Comparison of ENCODE assay signal across 8 cellular contexts in genomic region chr1:229627003-229627402, GRCh38. TPM values are rescaled to one million over a fixed set of nuclear protein-coding genes. Genes with fewer than 3 reads are reported as not detected.
DNase-seq lines count a peak whose midpoint lies in the region.

No MANE protein-coding gene starts in this region.

- H3K27me3 ChIP-seq in thymus (ENCODE audit: control insufficient read depth, insufficient read depth): no peaks in the 10 kb centered on the region

- no peaks in the 10 kb centered on the region for H3K36me3 ChIP-seq in thymus (ENCODE audit: control insufficient read depth, insufficient read depth)

- no peaks in the 10 kb centered on the region for H3K27me3 Mint-ChIP-seq in activated T-cell treated with anti-CD3 and anti-CD28 coated beads, Interleukin-2, amount 50 U/mL, for 24 hours
- H3K27me3 Mint-ChIP-seq in activated T-helper 1 cell treated with anti-CD3 and anti-CD28 coated beads, Interleukin-12 subunit alpha, Interleukin-12 subunit beta, Interleukin-2, Interleukin-4 antibody, amounts not matched to agents 30 ng/mL and 10 ng/mL and 1 ng/mL, durations not matched to agents 14 hours and 24 hours and 36 hours (ENCODE audit: insufficient read depth): no peaks in the 10 kb centered on the region
- H3K27me3 Mint-ChIP-seq in immature natural killer cell (ENCODE audit: low read depth in 3 of 3): peaks cover 8 to 11% (median 8%) of the 10 kb centered on the region in 3 donors

- intact Hi-C loops in activated T-helper 1 cell treated with anti-CD3 and anti-CD28 coated beads, Interleukin-12 subunit alpha, Interleukin-12 subunit beta, Interleukin-2, Interleukin-4 antibody, amounts not matched to agents 30 ng/mL and 10 ng/mL and 1 ng/mL, durations not matched to agents 14 hours and 24 hours and 36 hours (cut with micrococcal nuclease): loop anchor here (2.0 to 10.0 kb wide), 8 partner anchors 186 to 1902 kb away; partner anchors contain the start of genes ARV1, C1orf198, EXOC8 and IBA57

- peaks cover 4% of the 10 kb centered on the region for H3K4me1 ChIP-seq in thymus (ENCODE audit: control insufficient read depth, insufficient read depth, low read length)

- peak overlapping the region; percentile 71 for H3K4me3 ChIP-seq in thymus (ENCODE audit: low read length)

- no peaks in the 10 kb centered on the region for H3K9me3 Mint-ChIP-seq in activated T-cell treated with anti-CD3 and anti-CD28 coated beads, Interleukin-2, amount 50 U/mL, for 24 hours
- no peaks in the 10 kb centered on the region for H3K9me3 Mint-ChIP-seq in activated T-helper 1 cell treated with anti-CD3 and anti-CD28 coated beads, Interleukin-12 subunit alpha, Interleukin-12 subunit beta, Interleukin-2, Interleukin-4 antibody, amounts not matched to agents 30 ng/mL and 10 ng/mL and 1 ng/mL, durations not matched to agents 14 hours and 24 hours and 36 hours
- no peaks in the 10 kb centered on the region for H3K9me3 Mint-ChIP-seq in immature natural killer cell

- no peak for DNase-seq in activated T-cell treated with anti-CD3 and anti-CD28 coated beads, Interleukin-2, amount 50 U/mL, for 24 hours
- DNase-seq in activated T-cell treated with anti-CD3 and anti-CD28 coated beads for 4 hours (no peak), immature natural killer cell (no peak), AML-193 (lab: John Stamatoyannopoulos, UW) (no peak), MV-4-11 (lab: John Stamatoyannopoulos, UW) (no peak), cerebellar nuclear complex (lab: John Stamatoyannopoulos, UW) (no peak)
- DNase-seq in activated T-helper 1 cell treated with anti-CD3 and anti-CD28 coated beads, Interleukin-12 subunit alpha, Interleukin-12 subunit beta, Interleukin-2, Interleukin-4 antibody, amounts not matched to agents 30 ng/mL and 10 ng/mL and 1 ng/mL, durations not matched to agents 14 hours and 24 hours and 36 hours (ENCODE audit: low spot score): no peak

- peak overlapping the region; percentile 98 for H3K27ac Mint-ChIP-seq in activated T-cell treated with anti-CD3 and anti-CD28 coated beads, Interleukin-2, amount 50 U/mL, for 24 hours
- peak overlapping the region; percentile 94 for H3K27ac Mint-ChIP-seq in activated T-helper 1 cell treated with anti-CD3 and anti-CD28 coated beads, Interleukin-12 subunit alpha, Interleukin-12 subunit beta, Interleukin-2, Interleukin-4 antibody, amounts not matched to agents 30 ng/mL and 10 ng/mL and 1 ng/mL, durations not matched to agents 14 hours and 24 hours and 36 hours
- peak overlapping the region; percentile 85 to 97 (median 93) for H3K27ac Mint-ChIP-seq in immature natural killer cell

- no peak overlapping the region for H3K27ac ChIP-seq in thymus (ENCODE audit: low read depth)

- H3K4me3 Mint-ChIP-seq in activated T-cell treated with anti-CD3 and anti-CD28 coated beads, Interleukin-2, amount 50 U/mL, for 24 hours: peak overlapping the region; percentile 98
- H3K4me3 Mint-ChIP-seq in activated T-helper 1 cell treated with anti-CD3 and anti-CD28 coated beads, Interleukin-12 subunit alpha, Interleukin-12 subunit beta, Interleukin-2, Interleukin-4 antibody, amounts not matched to agents 30 ng/mL and 10 ng/mL and 1 ng/mL, durations not matched to agents 14 hours and 24 hours and 36 hours: peak overlapping the region; percentile 96
- H3K4me3 Mint-ChIP-seq in immature natural killer cell: peak overlapping the region; percentile 92 to 97 (median 94)

- H3K9me3 ChIP-seq in thymus (ENCODE audit: control insufficient read depth): no peaks in the 10 kb centered on the region

- H3K4me1 Mint-ChIP-seq in activated T-cell treated with anti-CD3 and anti-CD28 coated beads, Interleukin-2, amount 50 U/mL, for 24 hours (ENCODE audit: low read depth): peaks cover 67% of the 10 kb centered on the region
- peaks cover 58% of the 10 kb centered on the region for H3K4me1 Mint-ChIP-seq in activated T-helper 1 cell treated with anti-CD3 and anti-CD28 coated beads, Interleukin-12 subunit alpha, Interleukin-12 subunit beta, Interleukin-2, Interleukin-4 antibody, amounts not matched to agents 30 ng/mL and 10 ng/mL and 1 ng/mL, durations not matched to agents 14 hours and 24 hours and 36 hours (ENCODE audit: low read depth)
- H3K4me1 Mint-ChIP-seq in immature natural killer cell: peaks cover 34 to 50% of the 10 kb centered on the region in 2 donors

- WGBS in thymus: 9% methylated on average over 4 of the region's 4 CpGs

- H3K36me3 Mint-ChIP-seq in activated T-cell treated with anti-CD3 and anti-CD28 coated beads, Interleukin-2, amount 50 U/mL, for 24 hours (ENCODE audit: low read depth): peaks cover 76% of the 10 kb centered on the region
- H3K36me3 Mint-ChIP-seq in activated T-helper 1 cell treated with anti-CD3 and anti-CD28 coated beads, Interleukin-12 subunit alpha, Interleukin-12 subunit beta, Interleukin-2, Interleukin-4 antibody, amounts not matched to agents 30 ng/mL and 10 ng/mL and 1 ng/mL, durations not matched to agents 14 hours and 24 hours and 36 hours (ENCODE audit: low read depth): peaks cover 37% of the 10 kb centered on the region
- peaks cover 0 to 10% (median 3%) of the 10 kb centered on the region in 3 donors for H3K36me3 Mint-ChIP-seq in immature natural killer cell

RNA-seq across cellular contexts. Expression of gene URB2, which starts 1.0 kb away (rescaled TPM):
- total RNA-seq in activated T-helper 1 cell treated with anti-CD3 and anti-CD28 coated beads, Interleukin-12 subunit alpha, Interleukin-12 subunit beta, Interleukin-2, Interleukin-4 antibody, amounts not matched to agents 30 ng/mL and 10 ng/mL and 1 ng/mL, durations not matched to agents 14 hours and 24 hours and 36 hours: 37.3 and 38.4 TPM in 2 replicates
- polyA plus RNA-seq in immature natural killer cell (1 to 10 TPM in 2 of 3 donors, under 1 TPM in 1; 0.11 to 4.8 (median 1.5) TPM), thymus (3.7 TPM)

RNA-seq across cellular contexts. Expression of gene TAF5L, which starts 1.1 kb away (rescaled TPM):
- total RNA-seq in activated T-helper 1 cell treated with anti-CD3 and anti-CD28 coated beads, Interleukin-12 subunit alpha, Interleukin-12 subunit beta, Interleukin-2, Interleukin-4 antibody, amounts not matched to agents 30 ng/mL and 10 ng/mL and 1 ng/mL, durations not matched to agents 14 hours and 24 hours and 36 hours: 35.8 and 37.9 TPM in 2 replicates
- polyA plus RNA-seq in immature natural killer cell: 1 to 10 TPM; 4.5 to 7.7 (median 6.2) TPM
- 11.3 TPM for polyA plus RNA-seq in thymus
